ENCODE assay signal across 10 cellular contexts in the genomic region with DNA sequence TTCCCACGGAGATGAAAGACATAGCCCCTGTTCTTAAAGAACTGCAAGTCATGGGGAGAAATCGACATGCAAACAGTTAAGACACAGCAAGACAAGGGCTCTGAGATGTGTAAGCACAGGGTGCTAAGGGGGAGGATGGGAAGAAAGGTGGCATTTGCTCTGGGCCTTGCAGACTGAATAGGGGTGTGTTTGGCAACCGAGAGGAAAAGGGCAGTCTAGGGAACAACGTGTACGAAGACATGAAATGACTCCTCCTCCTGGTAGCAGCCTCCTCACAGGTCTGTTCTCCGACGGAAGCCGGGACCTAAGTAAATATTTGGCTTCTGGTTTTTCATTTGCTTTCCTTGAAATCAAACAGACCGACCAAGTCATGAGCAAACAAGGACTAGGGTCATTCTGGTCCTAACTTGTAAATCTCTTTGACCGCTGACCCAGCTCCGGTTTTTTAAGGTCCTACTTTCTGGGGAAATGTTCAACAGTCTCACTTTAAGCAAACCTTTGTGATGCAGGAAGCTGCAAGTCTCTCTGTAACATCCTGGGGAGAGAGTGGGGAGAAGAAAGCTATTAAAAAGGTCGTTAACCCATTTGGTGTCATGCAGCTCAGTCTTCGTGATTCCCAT. TPM values are rescaled to one million over a fixed set of nuclear protein-coding genes. Genes with fewer than 3 reads are reported as not detected.
A peak's percentile ranks its signal among the peaks of the same experiment; 100 is the strongest.
DNase-seq lines count a peak whose midpoint lies in the region; TF ChIP-seq lines count a peak whose summit lies in the region.
"Had no signal": no experiment of that assay in that cellular context is flagged by ENCODE, and none has a peak within 500 bp of the region (broad histone marks: within the 10 kb centered on the region; RNA-seq: fewer than 3 reads in every experiment).

No MANE protein-coding gene starts in this region.

- CTCF ChIA-PET in Caco-2 (lab: Charles Lee), result interaction anchor here (0.6 to 1.4 kb wide), 9 partner anchors 9 to 243 kb away, joined by 3 to 7 read pairs (median 5); no protein-coding TSS in a partner anchor

- H3K4me3 Mint-ChIP-seq in Caco-2 (ENCODE audit: unreplicated experiment) (no peak overlapping the region), nephron progenitor cell (peak overlapping the region; percentile 11)

- H3K27ac Mint-ChIP-seq in Caco-2 (ENCODE audit: unreplicated experiment) (no peak overlapping the region), nephron progenitor cell (peak overlapping the region; percentile 45)

- H3K36me3 ChIP-seq in Caco-2 (ENCODE audit: control insufficient read depth, insufficient read depth, low read length), result no peaks in the 10 kb centered on the region

- peak; percentile 84 to 87 for DNase-seq in Caco-2
- peak; percentile 23 for DNase-seq in NCI-H2081 treated with DMSO at 0.1 percent for 48 hours (lab: John Stamatoyannopoulos, UW)
- peak; percentile 68 for DNase-seq in choroid plexus epithelial cell (ENCODE audit: low read depth)
- no peak for DNase-seq in nephron progenitor cell
- DNase-seq in activated CD8-positive, alpha-beta memory T cell treated with anti-CD3 and anti-CD28 coated beads, Interleukin-2, amount 50 U/mL, for 48 hours, result no peak
- DNase-seq in NCI-H2171 (lab: John Stamatoyannopoulos, UW), result no peak
- no peak for DNase-seq in NAMALWA (ENCODE audit: low spot score)
- no peak for DNase-seq in GM19240 (ENCODE audit: insufficient read length, low spot score)
- DNase-seq: activated gamma-delta T cell, GF-D8 had no signal

- H3K27me3 Mint-ChIP-seq in Caco-2 (ENCODE audit: insufficient read depth, unreplicated experiment) (peaks cover 3% of the 10 kb centered on the region), nephron progenitor cell (ENCODE audit: low read depth, poor library complexity) (peaks cover 6% of the 10 kb centered on the region)

- H3K4me1 Mint-ChIP-seq in Caco-2 (ENCODE audit: low read depth, unreplicated experiment), result peaks cover 14% of the 10 kb centered on the region
- peaks cover 29% of the 10 kb centered on the region for H3K4me1 Mint-ChIP-seq in nephron progenitor cell

- TF ChIP-seq CTCF in Caco-2 (IDR thresholded peaks at IDR 0.05; ENCODE audit: insufficient read depth in 1 of 2, low read depth in 1 of 2, low read length in 1 of 2, severe bottlenecking in 1 of 2, unreplicated experiment in 1 of 2) (no peak), choroid plexus epithelial cell (conservative IDR thresholded peaks at IDR 0.05; ENCODE audit: low read depth, low read length) (peak; percentile 8), nephron progenitor cell (IDR thresholded peaks at IDR 0.05) (no peak)

- H3K27me3 ChIP-seq in Caco-2 (replicated peaks; ENCODE audit: control insufficient read depth, insufficient read depth, low read length), result no peaks in the 10 kb centered on the region

- H3K4me3 ChIP-seq in Caco-2 (ENCODE audit: low read depth, low read length) (no peak overlapping the region), choroid plexus epithelial cell (ENCODE audit: low read depth, low read length) (no peak overlapping the region)

- no TSS peak for BruUV-seq in Caco-2 (replicated peaks; lab: Mats Ljungman, UMichigan)

- H3K36me3 Mint-ChIP-seq in Caco-2 (ENCODE audit: insufficient read depth, unreplicated experiment) (no peaks in the 10 kb centered on the region), nephron progenitor cell (ENCODE audit: low read depth) (no peaks in the 10 kb centered on the region)

- no peaks in the 10 kb centered on the region for H3K9me3 Mint-ChIP-seq in Caco-2 (ENCODE audit: unreplicated experiment)
- H3K9me3 Mint-ChIP-seq in nephron progenitor cell, result peaks cover 11% of the 10 kb centered on the region

- peaks cover 20% of the 10 kb centered on the region for H3K4me1 ChIP-seq in Caco-2

- no peaks in the 10 kb centered on the region for H3K9me3 ChIP-seq in Caco-2

- intact Hi-C loops in Caco-2 (cut with micrococcal nuclease; ENCODE audit: unreplicated experiment), result loop anchor here (1.0 to 2.0 kb wide), 3 partner anchors 25 to 125 kb away; no protein-coding TSS in a partner anchor

- POLR2A ChIA-PET in Caco-2 (lab: Charles Lee), result interaction anchor here (0.6 kb wide), 1 partner anchor 755 kb away, joined by 4 read pairs; no protein-coding TSS in a partner anchor

RNA-seq across cellular contexts. Expression of a gene that starts 19.7 kb away (rescaled TPM):
- 2.4 TPM in 2 replicates for total RNA-seq in Caco-2 (2022)

Comparison
In these comparisons a context has a peak if more than half of its experiments do, and no peak if none do; other contexts are left out.
1. DNase-seq: peak in Caco-2 (2 of 2), NCI-H2081 treated with DMSO at 0.1 percent for 48 hours (single experiment) and choroid plexus epithelial cell (single experiment); none in nephron progenitor cell (single experiment), activated CD8-positive, alpha-beta memory T cell treated with anti-CD3 and anti-CD28 coated beads, Interleukin-2, amount 50 U/mL, for 48 hours (single experiment), NCI-H2171 (single experiment), NAMALWA (single experiment) and GM19240 (single experiment).